ENCODE assay signal across 8 cellular contexts in the genomic region with DNA sequence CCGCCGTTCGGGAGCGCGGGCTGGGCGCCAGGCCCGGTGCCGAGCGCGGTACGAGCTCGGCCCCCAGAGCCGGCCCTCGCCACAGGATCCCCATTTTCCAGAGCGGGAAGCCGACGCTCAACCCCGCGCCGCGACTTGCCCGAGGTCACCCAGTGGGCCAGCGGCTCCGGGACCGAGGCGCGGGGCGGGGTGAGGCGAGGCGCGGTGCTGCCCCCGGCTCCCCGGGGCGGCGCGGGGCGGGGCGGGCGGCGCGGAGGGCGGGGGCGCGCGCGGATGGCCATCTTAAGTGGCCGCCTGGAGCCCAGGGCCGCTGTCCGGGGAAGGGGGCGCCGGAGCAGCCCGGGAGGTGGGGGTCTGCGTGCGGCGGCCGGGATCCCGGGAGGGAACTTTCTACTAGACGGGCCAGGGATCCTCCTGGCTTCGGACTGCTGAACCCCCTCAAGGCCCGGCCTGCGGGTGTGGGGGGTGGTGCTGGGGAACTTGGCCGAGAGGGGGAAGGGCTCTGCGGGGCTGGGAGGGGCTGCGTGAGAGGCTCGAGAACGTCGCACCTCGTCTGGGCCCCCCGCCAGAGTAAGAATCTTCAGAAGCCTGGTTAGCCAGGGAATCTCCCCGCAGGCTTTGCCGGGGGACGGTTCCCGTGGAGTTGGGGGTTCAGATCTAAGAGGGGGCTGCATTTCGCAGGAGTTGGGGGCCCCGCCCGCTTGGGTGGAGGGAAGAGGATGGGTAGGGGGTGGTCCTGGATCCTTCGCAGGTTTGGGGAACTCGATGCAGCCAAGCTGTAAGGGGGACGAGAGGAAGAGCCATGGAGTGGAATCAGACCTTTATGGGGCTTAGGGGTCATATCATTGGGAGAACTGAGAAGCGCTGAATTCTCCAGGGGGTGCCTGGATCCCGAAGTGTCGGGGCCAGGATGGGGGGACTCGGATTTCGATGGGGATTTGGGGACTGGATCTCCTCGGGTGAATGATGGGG. TPM values are rescaled to one million over a fixed set of nuclear protein-coding genes. Genes with fewer than 3 reads are reported as not detected.
DNase-seq lines count a peak whose midpoint lies in the region; ATAC-seq and TF ChIP-seq lines count a peak whose summit lies in the region.

No MANE protein-coding gene starts in this region.

- no peaks in the 10 kb centered on the region for H3K9me3 Mint-ChIP-seq in osteocyte (ENCODE audit: unreplicated experiment)

- H3K36me3 ChIP-seq in BE2C (peaks cover 12% of the 10 kb centered on the region), PC-9 (ENCODE audit: low read depth) (peaks cover 11% of the 10 kb centered on the region; the same call in 1 of the 2 replicates), aorta (ENCODE audit: control insufficient read depth in 1 of 2, insufficient read depth in 2 of 2, low read length in 1 of 2) (no peaks in the 10 kb centered on the region)

- H4K20me1 ChIP-seq in PC-9 (ENCODE audit: insufficient read depth): peaks cover 12% of the 10 kb centered on the region; the same call in 1 of the 2 replicates

- peaks cover 9% of the 10 kb centered on the region for H3F3A ChIP-seq in PC-9 (ENCODE audit: insufficient read depth, low read depth)

- H3K79me2 ChIP-seq in PC-9 (ENCODE audit: low read depth): peaks cover 30% of the 10 kb centered on the region

- no peak for TF ChIP-seq CTCF in BE2C (IDR thresholded peaks at IDR 0.05; ENCODE audit: low read depth, low read length)
- no peak for TF ChIP-seq CTCF in PC-9 (conservative IDR thresholded peaks at IDR 0.05)
- TF ChIP-seq CTCF in osteocyte (IDR thresholded peaks at IDR 0.05): no peak

- H3K27ac ChIP-seq in PC-9 (peak overlapping the region; percentile 50), aorta (ENCODE audit: low read depth in 1 of 2, low read length in 2 of 2) (peak overlapping the region; percentile 83 to 85)

- intact Hi-C loops in PC-9 (cut with micrococcal nuclease; ENCODE audit: unreplicated experiment) (loop anchor here (1.0 to 5.0 kb wide), 5 partner anchors 41 to 183 kb away; a partner anchor contains a TSS), aorta (cut with DNase I) (loop anchor here in 1 of 2 donors (2.0 to 5.0 kb wide), 2 partner anchors 183 to 208 kb away; a partner anchor contains a TSS)

- CTCF ChIA-PET in PC-9 (lab: Charles Lee): interaction anchor here (0.6 to 1.2 kb wide), 5 partner anchors 41 to 209 kb away, joined by 3 to 6 read pairs (median 5); no protein-coding TSS in a partner anchor

- ATAC-seq in GM19025 (IDR thresholded peaks at IDR 0.05; ENCODE audit: low read depth, unreplicated experiment) (peak; percentile 46), HG03175 (IDR thresholded peaks at IDR 0.05; ENCODE audit: unreplicated experiment) (peak; percentile 49), aorta (ENCODE audit: low FRiP score) (peak; percentile 79)

- H3K27me3 Mint-ChIP-seq in osteocyte (ENCODE audit: unreplicated experiment): peaks cover under 1% of the 10 kb centered on the region

- H3K4me1 Mint-ChIP-seq in osteocyte (ENCODE audit: unreplicated experiment): peaks cover 48% of the 10 kb centered on the region

- H3K9me2 ChIP-seq in PC-9 (ENCODE audit: insufficient read depth): no peaks in the 10 kb centered on the region

- peak overlapping the region; percentile 97 for H3K4me2 ChIP-seq in PC-9

- POLR2A ChIA-PET in PC-9 (lab: Charles Lee; ENCODE audit: unreplicated experiment): interaction anchor here (0.5 to 1.2 kb wide), 8 partner anchors 17 to 437 kb away, joined by 3 to 8 read pairs (median 4); no protein-coding TSS in a partner anchor

- peak overlapping the region; percentile 97 for H3K27ac Mint-ChIP-seq in osteocyte (ENCODE audit: unreplicated experiment)

- H3K9me3 ChIP-seq in BE2C: no peaks in the 10 kb centered on the region
- H3K9me3 ChIP-seq in PC-9 (ENCODE audit: insufficient read depth, low read depth): no peaks in the 10 kb centered on the region
- H3K9me3 ChIP-seq in aorta (ENCODE audit: control insufficient read depth, low read length): no peaks in the 10 kb centered on the region

- H3K36me3 Mint-ChIP-seq in osteocyte (ENCODE audit: unreplicated experiment): peaks cover 1% of the 10 kb centered on the region

- 1% methylated on average over 67 to 85 of the region's 85 CpGs for WGBS in aorta, 2 donors

- H3K27me3 ChIP-seq in BE2C (no peaks in the 10 kb centered on the region), PC-9 (ENCODE audit: insufficient read depth, low read depth) (no peaks in the 10 kb centered on the region), aorta (ENCODE audit: control insufficient read depth in 1 of 2, insufficient read depth in 2 of 2, low read length in 1 of 2) (no peaks in the 10 kb centered on the region)

- H3K4me3 ChIP-seq in BE2C (ENCODE audit: low read depth, low read length): peak overlapping the region; percentile 79
- H3K4me3 ChIP-seq in PC-9: peak overlapping the region; percentile 97
- H3K4me3 ChIP-seq in aorta (ENCODE audit: low read length in 2 of 2): peak overlapping the region; percentile 91 to 98

- no TSS peak for BruUV-seq in PC-9 (replicated peaks; lab: Mats Ljungman, UMichigan)

- peak overlapping the region; percentile 86 for H2AFZ ChIP-seq in PC-9

- DNase-seq in BE2C: peak; percentile 74
- DNase-seq in PC-9: peak in 1 of 2 experiments; percentile 81
- DNase-seq in activated gamma-delta T cell treated with anti-CD3 and anti-CD28 coated beads, Interleukin-2, amount 50 U/mL, for 16 hours (ENCODE audit: low read depth): peak; percentile 30
- peak; percentile 62 for DNase-seq in globus pallidus (ENCODE audit: low spot score)
- peak; percentile 91 for DNase-seq in osteocyte (ENCODE audit: extremely low spot score, unreplicated experiment)
- DNase-seq in aorta: peak; percentile 85 to 91

- H3K4me3 Mint-ChIP-seq in osteocyte (ENCODE audit: unreplicated experiment): peak overlapping the region; percentile 95

- H3K4me1 ChIP-seq in BE2C: peaks cover 8% of the 10 kb centered on the region
- peaks cover 23% of the 10 kb centered on the region for H3K4me1 ChIP-seq in PC-9 (replicated peaks; ENCODE audit: insufficient read depth)
- H3K4me1 ChIP-seq in aorta (ENCODE audit: control insufficient read depth in 1 of 2, insufficient read depth in 2 of 2, low read length in 2 of 2): no peaks in the 10 kb centered on the region

RNA-seq across cellular contexts. Expression of a gene that starts 0.7 kb away (rescaled TPM):
- polyA plus RNA-seq in BE2C (2012; ENCODE audit: insufficient read depth, insufficient read length, low read depth): 271 TPM
- total RNA-seq in PC-9 (2021) (195 and 199 TPM in 2 replicates), osteocyte (259 and 289 TPM in 2 replicates), aorta (100 to 1,000 TPM; 130 to 166 TPM)
- polyA plus RNA-seq in aorta: 100 to 1,000 TPM in 1 of 2 donors, 10 to 100 TPM in 1; 21.9 to 135 TPM

RNA-seq across cellular contexts. Expression of a gene that starts 7.3 kb away (rescaled TPM):
- not detected for polyA plus RNA-seq in BE2C (2012; ENCODE audit: insufficient read depth, insufficient read length, low read depth)
- not detected in 2 replicates for total RNA-seq in PC-9 (2021)
- not detected in 2 replicates for total RNA-seq in osteocyte
- total RNA-seq in aorta: 10 to 100 TPM; 27.7 to 85.2 TPM
- 10 to 100 TPM in 1 of 2 donors, 1 to 10 TPM in 1; 8.8 to 25.3 TPM for polyA plus RNA-seq in aorta

RNA-seq across cellular contexts. Expression of a gene that starts 20.1 kb away (rescaled TPM):
- polyA plus RNA-seq in BE2C (2012; ENCODE audit: insufficient read depth, insufficient read length, low read depth): 419 TPM
- total RNA-seq in PC-9 (2021) (not detected in 2 replicates), osteocyte (not detected in 2 replicates), aorta (not detected)
- not detected for polyA plus RNA-seq in aorta

RNA-seq across cellular contexts. Expression of a gene that starts 32.0 kb away (rescaled TPM):
- polyA plus RNA-seq in BE2C (2012; ENCODE audit: insufficient read depth, insufficient read length, low read depth): not detected
- total RNA-seq in PC-9 (2021) (4.7 and 5.0 TPM in 2 replicates), osteocyte (not detected in 2 replicates), aorta (not detected)
- not detected for polyA plus RNA-seq in aorta

Comparison
In these comparisons a context has a peak if more than half of its experiments do, and no peak if none do; other contexts are left out.
1. RNA of a gene that starts 7.3 kb away (total RNA-seq): 27.7 to 85.2 TPM in aorta; not detected in PC-9 and not detected in osteocyte; every median in the first group is over 10 times any median in the second.
2. Peak in every context shown above with its lines, with median percentiles within 50 percentile points of each other: H3K4me3 ChIP-seq and ATAC-seq.